8 cellular contexts compared by ENCODE assay signal in genomic region chrX:77910108-77910840, GRCh38. TPM values are rescaled to one million over a fixed set of nuclear protein-coding genes. Genes with fewer than 3 reads are reported as not detected.
DNase-seq lines count a peak whose midpoint lies in the region; ATAC-seq, FAIRE-seq and TF ChIP-seq lines count a peak whose summit lies in the region.

Gene ATP7A, plus strand, starts transcription at chrX:77910693. Its CDS starts 60,949 bp downstream, at chrX:77971642.

- CTCF ChIA-PET in activated CD8-positive, alpha-beta memory T cell treated with anti-CD3 and anti-CD28 coated beads, Interleukin-2, amount 10 ng/mL, durations not matched to agents 7 days and 5 days (lab: Charles Lee), result interaction anchor here (0.8 to 1.6 kb wide), 5 partner anchors 11 to 182 kb away, joined by 3 to 13 read pairs (median 6); partner anchors contain the start of genes COX7B and MAGT1

- H3K27ac Mint-ChIP-seq in activated CD8-positive, alpha-beta memory T cell treated with anti-CD3 and anti-CD28 coated beads, Interleukin-2, amount 10 ng/mL, durations not matched to agents 7 days and 5 days, result peak within 1 kb of the TSS; percentile 97
- H3K27ac Mint-ChIP-seq in endothelial cell (ENCODE audit: unreplicated experiment), result peak within 1 kb of the TSS; percentile 62

- peaks cover 15% of the 10 kb centered on the region for H3K4me1 Mint-ChIP-seq in activated CD8-positive, alpha-beta memory T cell treated with anti-CD3 and anti-CD28 coated beads, Interleukin-2, amount 10 ng/mL, durations not matched to agents 7 days and 5 days
- H3K4me1 Mint-ChIP-seq in endothelial cell (ENCODE audit: unreplicated experiment), result peaks cover 2% of the 10 kb centered on the region

- H3K36me3 Mint-ChIP-seq in activated CD8-positive, alpha-beta memory T cell treated with anti-CD3 and anti-CD28 coated beads, Interleukin-2, amount 10 ng/mL, durations not matched to agents 7 days and 5 days, result peaks cover 6% of the 10 kb centered on the region
- no peaks in the 10 kb centered on the region for H3K36me3 Mint-ChIP-seq in endothelial cell (ENCODE audit: low read depth, unreplicated experiment)

- DNase-seq in Caki2 (ENCODE audit: low read depth) (peak; percentile 82), HTR-8/SVneo (ENCODE audit: insufficient read length, low spot score) (peak; percentile 92), NOMO-1 (lab: John Stamatoyannopoulos, UW; ENCODE audit: unreplicated experiment in 2 of 2) (peak; percentile 79 to 82), endothelial cell (ENCODE audit: low spot score) (peak; percentile 81), midbrain (lab: John Stamatoyannopoulos, UW) (peak; percentile 82)
- peak; percentile 96 for DNase-seq in activated CD8-positive, alpha-beta memory T cell treated with anti-CD3 and anti-CD28 coated beads, Interleukin-2, amount 10 ng/mL, durations not matched to agents 7 days and 5 days
- peak; percentile 84 to 87 for DNase-seq in stimulated activated CD8-positive, alpha-beta memory T cell treated with anti-CD3 and anti-CD28 coated beads, Interleukin-15, amount 100 ng/mL, for 48 hours (ENCODE audit: low read depth in 2 of 2)

- in situ Hi-C loops in Caki2 (cut with HindIII; ENCODE audit: low pct_unique_long_range_greater_than_20kb, low sequenced_read_pairs), result no loop called here

- peak; percentile 95 for ATAC-seq in GM21381 (IDR thresholded peaks at IDR 0.05; ENCODE audit: unreplicated experiment)
- ATAC-seq in activated CD8-positive, alpha-beta memory T cell treated with anti-CD3 and anti-CD28 coated beads, Interleukin-2, amount 10 ng/mL, durations not matched to agents 7 days and 5 days, result peak; percentile 96

- peak within 1 kb of the TSS; percentile 90 for H3K4me3 Mint-ChIP-seq in activated CD8-positive, alpha-beta memory T cell treated with anti-CD3 and anti-CD28 coated beads, Interleukin-2, amount 10 ng/mL, durations not matched to agents 7 days and 5 days
- H3K4me3 Mint-ChIP-seq in endothelial cell (ENCODE audit: unreplicated experiment), result peak within 1 kb of the TSS; percentile 93

- no peaks in the 10 kb centered on the region for H3K9me3 Mint-ChIP-seq in activated CD8-positive, alpha-beta memory T cell treated with anti-CD3 and anti-CD28 coated beads, Interleukin-2, amount 10 ng/mL, durations not matched to agents 7 days and 5 days (ENCODE audit: low read depth)
- H3K9me3 Mint-ChIP-seq in endothelial cell (ENCODE audit: unreplicated experiment), result no peaks in the 10 kb centered on the region

- peak; percentile 38 for TF ChIP-seq CTCF in endothelial cell (IDR thresholded peaks at IDR 0.05; ENCODE audit: unreplicated experiment)

- H3K27me3 Mint-ChIP-seq in activated CD8-positive, alpha-beta memory T cell treated with anti-CD3 and anti-CD28 coated beads, Interleukin-2, amount 10 ng/mL, durations not matched to agents 7 days and 5 days, result no peaks in the 10 kb centered on the region
- no peaks in the 10 kb centered on the region for H3K27me3 Mint-ChIP-seq in endothelial cell (ENCODE audit: unreplicated experiment)

- peak; percentile 98 for FAIRE-seq in HTR-8/SVneo (lab: Jason Lieb, UNC)

RNA-seq across cellular contexts. Expression of gene ATP7A, which starts in this region (rescaled TPM):
- 7.4 and 8.9 TPM in 2 replicates for total RNA-seq in Caki2 (2014; rRNA removed; shearing (Covaris generic); ENCODE audit: low replicate concordance)
- total RNA-seq in activated CD8-positive, alpha-beta memory T cell treated with anti-CD3 and anti-CD28 coated beads, Interleukin-2, amount 10 ng/mL, durations not matched to agents 7 days and 5 days, result 10 to 100 TPM in 1 of 2 experiments, 1 to 10 TPM in 1; 10.0 to 11.9 TPM
- 6.7 TPM for total RNA-seq in endothelial cell (ENCODE audit: unreplicated experiment)

Comparison
In these comparisons a context has a peak if more than half of its experiments do, and no peak if none do; other contexts are left out.
1. Peak in every context shown above with its lines: DNase-seq and ATAC-seq.